ENCODE assay signal across 1 cellular context in the genomic region with DNA sequence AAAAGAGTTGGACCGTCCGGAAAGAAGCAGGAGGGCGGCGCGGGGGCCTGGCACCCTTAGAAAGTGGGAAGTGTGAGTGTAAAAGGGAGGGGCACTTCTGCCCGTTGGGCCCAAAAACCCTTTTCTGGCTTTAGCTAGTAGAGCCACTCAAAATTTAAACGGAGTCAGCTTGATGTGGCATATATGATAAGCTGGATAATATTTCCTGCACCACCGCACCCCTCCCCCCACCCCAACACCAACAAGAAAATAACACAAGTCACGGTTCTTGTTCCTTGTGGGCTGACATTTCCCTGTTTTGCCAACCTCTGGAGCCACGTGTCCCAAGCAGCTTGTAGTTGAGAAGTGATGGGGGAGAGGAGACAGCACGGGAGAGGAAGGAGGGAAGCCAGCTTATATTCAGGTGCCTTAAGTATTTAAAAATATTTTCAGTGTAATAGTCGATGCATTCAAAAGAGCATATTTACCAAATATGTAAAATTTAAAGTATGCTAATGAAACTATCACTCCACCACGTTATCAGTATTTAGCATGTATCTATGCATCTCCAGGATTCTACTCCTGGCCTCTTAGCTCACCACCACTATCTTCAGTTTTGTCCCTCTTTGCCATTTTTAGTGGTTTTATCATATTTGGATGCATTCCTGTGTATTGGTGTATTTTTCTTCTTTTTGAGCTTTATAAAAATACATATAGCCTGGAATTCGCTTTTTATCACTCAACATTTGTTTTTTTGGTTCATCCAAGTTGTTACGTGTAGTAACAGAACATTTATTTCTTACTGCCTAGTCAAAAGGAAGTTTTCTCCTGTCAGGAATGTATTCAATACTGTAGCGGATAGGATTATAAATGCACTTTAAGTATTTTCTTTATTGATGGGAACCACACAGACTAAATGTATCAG.
A peak's percentile ranks its signal among the peaks of the same experiment; 100 is the strongest.
TF ChIP-seq lines count a peak whose summit lies in the region.

No MANE protein-coding gene starts in this region.

TF ChIP-seq in K562, 482 proteins besides CTCF, POLR2A, EP300 and RAD21 (continued from another document and continues in another):
- TF ChIP-seq, protein P1, sequence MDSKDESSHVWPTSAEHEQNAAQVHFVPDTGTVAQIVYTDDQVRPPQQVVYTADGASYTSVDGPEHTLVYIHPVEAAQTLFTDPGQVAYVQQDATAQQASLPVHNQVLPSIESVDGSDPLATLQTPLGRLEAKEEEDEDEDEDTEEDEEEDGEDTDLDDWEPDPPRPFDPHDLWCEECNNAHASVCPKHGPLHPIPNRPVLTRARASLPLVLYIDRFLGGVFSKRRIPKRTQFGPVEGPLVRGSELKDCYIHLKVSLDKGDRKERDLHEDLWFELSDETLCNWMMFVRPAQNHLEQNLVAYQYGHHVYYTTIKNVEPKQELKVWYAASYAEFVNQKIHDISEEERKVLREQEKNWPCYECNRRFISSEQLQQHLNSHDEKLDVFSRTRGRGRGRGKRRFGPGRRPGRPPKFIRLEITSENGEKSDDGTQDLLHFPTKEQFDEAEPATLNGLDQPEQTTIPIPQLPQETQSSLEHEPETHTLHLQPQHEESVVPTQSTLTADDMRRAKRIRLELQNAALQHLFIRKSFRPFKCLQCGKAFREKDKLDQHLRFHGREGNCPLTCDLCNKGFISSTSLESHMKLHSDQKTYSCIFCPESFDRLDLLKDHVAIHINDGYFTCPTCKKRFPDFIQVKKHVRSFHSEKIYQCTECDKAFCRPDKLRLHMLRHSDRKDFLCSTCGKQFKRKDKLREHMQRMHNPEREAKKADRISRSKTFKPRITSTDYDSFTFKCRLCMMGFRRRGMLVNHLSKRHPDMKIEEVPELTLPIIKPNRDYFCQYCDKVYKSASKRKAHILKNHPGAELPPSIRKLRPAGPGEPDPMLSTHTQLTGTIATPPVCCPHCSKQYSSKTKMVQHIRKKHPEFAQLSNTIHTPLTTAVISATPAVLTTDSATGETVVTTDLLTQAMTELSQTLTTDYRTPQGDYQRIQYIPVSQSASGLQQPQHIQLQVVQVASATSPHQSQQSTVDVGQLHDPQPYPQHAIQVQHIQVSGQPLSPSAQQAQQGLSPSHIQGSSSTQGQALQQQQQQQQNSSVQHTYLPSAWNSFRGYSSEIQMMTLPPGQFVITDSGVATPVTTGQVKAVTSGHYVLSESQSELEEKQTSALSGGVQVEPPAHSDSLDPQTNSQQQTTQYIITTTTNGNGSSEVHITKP (IDR thresholded peaks at IDR 0.05; ENCODE audit: partially characterized antibody) = peak; percentile 66
- TF ChIP-seq ELF2 (CRISPR knock-in tag; IDR thresholded peaks at IDR 0.05) = peak; percentile 47
- TF ChIP-seq JUN (IDR thresholded peaks at IDR 0.05; ENCODE audit: borderline replicate concordance, low read depth, low read length) = peak; percentile 9; the same call in 1 of the 2 replicates
- no peak for TF ChIP-seq JUN (CRISPR knock-in tag; IDR thresholded peaks at IDR 0.05; ENCODE audit: borderline replicate concordance)
- 0 out of 2 replicates have a peak, but pooled peaks have one; percentile 39 for TF ChIP-seq XRCC3 (IDR thresholded peaks at IDR 0.05)
- TF ChIP-seq, protein P2, sequence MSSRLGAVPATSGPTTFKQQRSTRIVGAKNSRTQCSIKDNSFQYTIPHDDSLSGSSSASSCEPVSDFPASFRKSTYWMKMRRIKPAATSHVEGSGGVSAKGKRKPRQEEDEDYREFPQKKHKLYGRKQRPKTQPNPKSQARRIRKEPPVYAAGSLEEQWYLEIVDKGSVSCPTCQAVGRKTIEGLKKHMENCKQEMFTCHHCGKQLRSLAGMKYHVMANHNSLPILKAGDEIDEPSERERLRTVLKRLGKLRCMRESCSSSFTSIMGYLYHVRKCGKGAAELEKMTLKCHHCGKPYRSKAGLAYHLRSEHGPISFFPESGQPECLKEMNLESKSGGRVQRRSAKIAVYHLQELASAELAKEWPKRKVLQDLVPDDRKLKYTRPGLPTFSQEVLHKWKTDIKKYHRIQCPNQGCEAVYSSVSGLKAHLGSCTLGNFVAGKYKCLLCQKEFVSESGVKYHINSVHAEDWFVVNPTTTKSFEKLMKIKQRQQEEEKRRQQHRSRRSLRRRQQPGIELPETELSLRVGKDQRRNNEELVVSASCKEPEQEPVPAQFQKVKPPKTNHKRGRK (tag; IDR thresholded peaks at IDR 0.05) = 0 out of 2 replicates have a peak, but pooled peaks have one; percentile 26
- no peak for TF ChIP-seq CBX8 (IDR thresholded peaks at IDR 0.05; ENCODE audit: borderline replicate concordance, extremely low read depth, low read depth, low read length, poor library complexity, severe bottlenecking)
- peak; percentile 75; the same call in 1 of the 2 replicates for TF ChIP-seq MTA3 (IDR thresholded peaks at IDR 0.05; ENCODE audit: borderline replicate concordance)
- no peak for TF ChIP-seq GABPA (tag; conservative IDR thresholded peaks at IDR 0.05; ENCODE audit: low read depth)
- TF ChIP-seq MYC (IDR thresholded peaks at IDR 0.05; ENCODE audit: low read depth, low read length) = peak; percentile 97
- TF ChIP-seq MYC (CRISPR knock-in tag; IDR thresholded peaks at IDR 0.05; ENCODE audit: borderline replicate concordance, low read depth) = peak; percentile 94; the same call in 1 of the 2 replicates
- peak; percentile 49; the same call in 1 of the 2 replicates for TF ChIP-seq PHTF2 (CRISPR knock-in tag; IDR thresholded peaks at IDR 0.05)
- TF ChIP-seq, protein P3, sequence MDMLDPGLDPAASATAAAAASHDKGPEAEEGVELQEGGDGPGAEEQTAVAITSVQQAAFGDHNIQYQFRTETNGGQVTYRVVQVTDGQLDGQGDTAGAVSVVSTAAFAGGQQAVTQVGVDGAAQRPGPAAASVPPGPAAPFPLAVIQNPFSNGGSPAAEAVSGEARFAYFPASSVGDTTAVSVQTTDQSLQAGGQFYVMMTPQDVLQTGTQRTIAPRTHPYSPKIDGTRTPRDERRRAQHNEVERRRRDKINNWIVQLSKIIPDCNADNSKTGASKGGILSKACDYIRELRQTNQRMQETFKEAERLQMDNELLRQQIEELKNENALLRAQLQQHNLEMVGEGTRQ (CRISPR knock-in tag; IDR thresholded peaks at IDR 0.05) = peak; percentile 83
- 0 out of 2 replicates have a peak, but pooled peaks have one; percentile 32 for TF ChIP-seq PTRF (tag; IDR thresholded peaks at IDR 0.05)
- TF ChIP-seq NCOA1 (IDR thresholded peaks at IDR 0.05; ENCODE audit: low read depth) = peak; percentile 29; the same call in 1 of the 2 replicates
- TF ChIP-seq, protein P4, sequence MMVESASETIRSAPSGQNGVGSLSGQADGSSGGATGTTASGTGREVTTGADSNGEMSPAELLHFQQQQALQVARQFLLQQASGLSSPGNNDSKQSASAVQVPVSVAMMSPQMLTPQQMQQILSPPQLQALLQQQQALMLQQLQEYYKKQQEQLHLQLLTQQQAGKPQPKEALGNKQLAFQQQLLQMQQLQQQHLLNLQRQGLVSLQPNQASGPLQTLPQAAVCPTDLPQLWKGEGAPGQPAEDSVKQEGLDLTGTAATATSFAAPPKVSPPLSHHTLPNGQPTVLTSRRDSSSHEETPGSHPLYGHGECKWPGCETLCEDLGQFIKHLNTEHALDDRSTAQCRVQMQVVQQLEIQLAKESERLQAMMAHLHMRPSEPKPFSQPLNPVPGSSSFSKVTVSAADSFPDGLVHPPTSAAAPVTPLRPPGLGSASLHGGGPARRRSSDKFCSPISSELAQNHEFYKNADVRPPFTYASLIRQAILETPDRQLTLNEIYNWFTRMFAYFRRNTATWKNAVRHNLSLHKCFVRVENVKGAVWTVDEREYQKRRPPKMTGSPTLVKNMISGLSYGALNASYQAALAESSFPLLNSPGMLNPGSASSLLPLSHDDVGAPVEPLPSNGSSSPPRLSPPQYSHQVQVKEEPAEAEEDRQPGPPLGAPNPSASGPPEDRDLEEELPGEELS (CRISPR knock-in tag; IDR thresholded peaks at IDR 0.05; ENCODE audit: borderline replicate concordance) = 0 out of 2 replicates have a peak, but pooled peaks have one; percentile 35
- TF ChIP-seq, protein P5, sequence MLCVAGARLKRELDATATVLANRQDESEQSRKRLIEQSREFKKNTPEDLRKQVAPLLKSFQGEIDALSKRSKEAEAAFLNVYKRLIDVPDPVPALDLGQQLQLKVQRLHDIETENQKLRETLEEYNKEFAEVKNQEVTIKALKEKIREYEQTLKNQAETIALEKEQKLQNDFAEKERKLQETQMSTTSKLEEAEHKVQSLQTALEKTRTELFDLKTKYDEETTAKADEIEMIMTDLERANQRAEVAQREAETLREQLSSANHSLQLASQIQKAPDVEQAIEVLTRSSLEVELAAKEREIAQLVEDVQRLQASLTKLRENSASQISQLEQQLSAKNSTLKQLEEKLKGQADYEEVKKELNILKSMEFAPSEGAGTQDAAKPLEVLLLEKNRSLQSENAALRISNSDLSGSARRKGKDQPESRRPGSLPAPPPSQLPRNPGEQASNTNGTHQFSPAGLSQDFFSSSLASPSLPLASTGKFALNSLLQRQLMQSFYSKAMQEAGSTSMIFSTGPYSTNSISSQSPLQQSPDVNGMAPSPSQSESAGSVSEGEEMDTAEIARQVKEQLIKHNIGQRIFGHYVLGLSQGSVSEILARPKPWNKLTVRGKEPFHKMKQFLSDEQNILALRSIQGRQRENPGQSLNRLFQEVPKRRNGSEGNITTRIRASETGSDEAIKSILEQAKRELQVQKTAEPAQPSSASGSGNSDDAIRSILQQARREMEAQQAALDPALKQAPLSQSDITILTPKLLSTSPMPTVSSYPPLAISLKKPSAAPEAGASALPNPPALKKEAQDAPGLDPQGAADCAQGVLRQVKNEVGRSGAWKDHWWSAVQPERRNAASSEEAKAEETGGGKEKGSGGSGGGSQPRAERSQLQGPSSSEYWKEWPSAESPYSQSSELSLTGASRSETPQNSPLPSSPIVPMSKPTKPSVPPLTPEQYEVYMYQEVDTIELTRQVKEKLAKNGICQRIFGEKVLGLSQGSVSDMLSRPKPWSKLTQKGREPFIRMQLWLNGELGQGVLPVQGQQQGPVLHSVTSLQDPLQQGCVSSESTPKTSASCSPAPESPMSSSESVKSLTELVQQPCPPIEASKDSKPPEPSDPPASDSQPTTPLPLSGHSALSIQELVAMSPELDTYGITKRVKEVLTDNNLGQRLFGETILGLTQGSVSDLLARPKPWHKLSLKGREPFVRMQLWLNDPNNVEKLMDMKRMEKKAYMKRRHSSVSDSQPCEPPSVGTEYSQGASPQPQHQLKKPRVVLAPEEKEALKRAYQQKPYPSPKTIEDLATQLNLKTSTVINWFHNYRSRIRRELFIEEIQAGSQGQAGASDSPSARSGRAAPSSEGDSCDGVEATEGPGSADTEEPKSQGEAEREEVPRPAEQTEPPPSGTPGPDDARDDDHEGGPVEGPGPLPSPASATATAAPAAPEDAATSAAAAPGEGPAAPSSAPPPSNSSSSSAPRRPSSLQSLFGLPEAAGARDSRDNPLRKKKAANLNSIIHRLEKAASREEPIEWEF (CRISPR knock-in tag; IDR thresholded peaks at IDR 0.05) = peak; percentile 64; the same call in 1 of the 2 replicates
- TF ChIP-seq FOXJ2 (tag; IDR thresholded peaks at IDR 0.05) = peak; percentile 78
- 0 out of 2 replicates have a peak, but pooled peaks have one; percentile 3 for TF ChIP-seq MTA2 (IDR thresholded peaks at IDR 0.05; ENCODE audit: low read depth)
- peak; percentile 71 for TF ChIP-seq CEBPB (tag; IDR thresholded peaks at IDR 0.05)
- 0 out of 2 replicates have a peak, but pooled peaks have one; percentile 54 for TF ChIP-seq HDAC8 (tag; IDR thresholded peaks at IDR 0.05)
- peak; percentile 47; the same call in 1 of the 2 replicates for TF ChIP-seq MEF2D (tag; conservative IDR thresholded peaks at IDR 0.05; ENCODE audit: low read depth)
- peak in 1 of 2 experiments; percentile 5; a peak in 1 of 4 replicates for TF ChIP-seq TBL1XR1 (IDR thresholded peaks at IDR 0.05; ENCODE audit: low read length in 2 of 2)
- no peak for TF ChIP-seq RBM14 (IDR thresholded peaks at IDR 0.05; ENCODE audit: borderline replicate concordance, insufficient read depth, low read depth, low read length)
- peak in 1 of 2 experiments; percentile 43; a peak in 1 of 4 replicates for TF ChIP-seq TRIM24 (IDR thresholded peaks at IDR 0.05)
- peak; percentile 10; the same call in 1 of the 2 replicates for TF ChIP-seq TGIF2 (CRISPR knock-in tag; IDR thresholded peaks at IDR 0.05)
- peak; percentile 48 for TF ChIP-seq POLR2AphosphoS5 (IDR thresholded peaks at IDR 0.05; ENCODE audit: control insufficient read depth, insufficient read depth, low read depth, low read length)
- TF ChIP-seq, protein P6, sequence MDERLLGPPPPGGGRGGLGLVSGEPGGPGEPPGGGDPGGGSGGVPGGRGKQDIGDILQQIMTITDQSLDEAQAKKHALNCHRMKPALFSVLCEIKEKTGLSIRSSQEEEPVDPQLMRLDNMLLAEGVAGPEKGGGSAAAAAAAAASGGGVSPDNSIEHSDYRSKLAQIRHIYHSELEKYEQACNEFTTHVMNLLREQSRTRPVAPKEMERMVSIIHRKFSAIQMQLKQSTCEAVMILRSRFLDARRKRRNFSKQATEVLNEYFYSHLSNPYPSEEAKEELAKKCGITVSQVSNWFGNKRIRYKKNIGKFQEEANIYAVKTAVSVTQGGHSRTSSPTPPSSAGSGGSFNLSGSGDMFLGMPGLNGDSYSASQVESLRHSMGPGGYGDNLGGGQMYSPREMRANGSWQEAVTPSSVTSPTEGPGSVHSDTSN (CRISPR knock-in tag; IDR thresholded peaks at IDR 0.05; ENCODE audit: low read depth) = no peak
- TF ChIP-seq, protein P6 (tag; conservative IDR thresholded peaks at IDR 0.05; ENCODE audit: low read depth) = 0 out of 2 replicates have a peak, but pooled peaks have one; percentile 17
- peak; percentile 93 for TF ChIP-seq EP400 (IDR thresholded peaks at IDR 0.05)
- 0 out of 2 replicates have a peak, but pooled peaks have one; percentile 42 for TF ChIP-seq PHB (CRISPR knock-in tag; IDR thresholded peaks at IDR 0.05)
- peak; percentile 14; the same call in 1 of the 2 replicates for TF ChIP-seq NFIC (IDR thresholded peaks at IDR 0.05)
- TF ChIP-seq RAD51 (IDR thresholded peaks at IDR 0.05; ENCODE audit: borderline replicate concordance, low read depth) = peak; percentile 75
- TF ChIP-seq C11orf30 (IDR thresholded peaks at IDR 0.05; ENCODE audit: low read depth) = peak; percentile 68
- peak; percentile 45; the same call in 1 of the 2 replicates for TF ChIP-seq MYBL2 (IDR thresholded peaks at IDR 0.05; ENCODE audit: low read depth)
- TF ChIP-seq MYBL2 (CRISPR knock-in tag; IDR thresholded peaks at IDR 0.05; ENCODE audit: borderline replicate concordance) = no peak
- TF ChIP-seq ZNF197 (CRISPR knock-in tag; IDR thresholded peaks at IDR 0.05; ENCODE audit: low read depth) = peak; percentile 21
- peak; percentile 4 to 12; a peak in 2 of 4 replicates for TF ChIP-seq KDM1A (IDR thresholded peaks at IDR 0.05)
- TF ChIP-seq DNMT1 (IDR thresholded peaks at IDR 0.05) = peak; percentile 46; the same call in 1 of the 2 replicates
- peak; percentile 80 for TF ChIP-seq TAF1 (IDR thresholded peaks at IDR 0.05; ENCODE audit: control insufficient read depth, extremely low read depth, insufficient read depth, low read length, severe bottlenecking)
- no peak for TF ChIP-seq ZNF354B (CRISPR knock-in tag; IDR thresholded peaks at IDR 0.05)
- peak; percentile 72 for TF ChIP-seq NBN (IDR thresholded peaks at IDR 0.05; ENCODE audit: low read depth)
- peak; percentile 79 for TF ChIP-seq ZNF175 (CRISPR knock-in tag; IDR thresholded peaks at IDR 0.05; ENCODE audit: low read depth)
- peak; percentile 9 for TF ChIP-seq ASH1L (IDR thresholded peaks at IDR 0.05; ENCODE audit: borderline replicate concordance, low read depth, partially characterized antibody)
- TF ChIP-seq ZKSCAN1 (IDR thresholded peaks at IDR 0.05; ENCODE audit: low read depth, low read length) = peak; percentile 8; the same call in 1 of the 2 replicates
